ENCODE assay signal across 19 cellular contexts in the genomic region with DNA sequence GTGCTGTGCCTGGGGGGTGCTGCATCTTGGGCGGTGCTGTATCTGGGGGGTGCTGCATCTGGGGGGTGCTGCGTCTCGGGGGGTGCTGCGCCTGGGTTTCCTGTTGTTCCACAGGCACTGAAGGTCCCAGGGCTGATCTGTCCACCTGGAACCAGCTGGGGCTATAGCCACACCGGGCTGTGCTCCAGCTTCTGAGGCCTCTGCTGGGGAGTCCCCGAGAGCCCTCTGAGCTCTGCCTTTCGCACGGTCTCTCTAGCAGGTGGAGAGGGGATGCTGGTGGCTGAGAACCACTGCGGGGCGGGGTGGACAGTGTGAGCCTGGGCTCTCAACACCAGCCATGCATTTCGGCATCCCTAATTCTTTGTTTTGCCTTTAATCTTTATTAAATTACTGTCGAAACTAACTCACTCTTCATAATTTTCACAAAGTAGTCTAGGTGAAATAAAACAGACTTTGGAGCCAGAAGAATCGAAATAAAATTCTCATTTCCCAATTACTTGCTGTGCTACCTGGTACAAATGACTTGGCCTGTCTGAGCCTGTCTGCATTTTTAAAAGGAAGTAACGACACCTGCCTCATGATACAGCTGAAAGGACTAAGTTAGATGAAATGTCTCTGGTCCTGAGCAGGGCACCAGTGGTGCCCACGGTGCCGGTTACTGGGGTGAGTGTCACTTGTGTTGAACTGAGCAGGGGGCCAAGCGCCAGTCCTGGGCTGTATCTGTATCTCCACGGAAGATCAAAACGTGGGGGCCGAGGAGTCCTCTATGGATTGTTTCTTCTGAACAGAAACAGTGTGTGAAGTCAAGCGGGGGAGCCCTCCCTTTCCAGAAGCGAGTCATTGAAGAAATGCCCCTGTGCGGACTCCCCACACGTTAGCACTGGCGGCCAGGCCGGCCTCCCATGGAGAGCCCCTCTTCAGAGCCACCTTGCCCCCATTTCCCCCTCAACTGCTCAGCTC.
DNase-seq lines count a peak whose midpoint lies in the region; ATAC-seq and TF ChIP-seq lines count a peak whose summit lies in the region.
"Had no signal": no experiment of that assay in that cellular context is flagged by ENCODE, and none has a peak within 500 bp of the region (broad histone marks: within the 10 kb centered on the region; RNA-seq: fewer than 3 reads in every experiment).

No MANE protein-coding gene starts in this region.

- no peak overlapping the region for H3K4ac ChIP-seq in neuronal stem cell (ENCODE audit: low read length)

- TF ChIP-seq CTCF in breast epithelium (IDR thresholded peaks at IDR 0.05) (no peak), mammary epithelial cell (conservative IDR thresholded peaks at IDR 0.05 in 1 of 2, IDR thresholded peaks at IDR 0.05 in 1 of 2; ENCODE audit: extremely low read depth in 1 of 2, insufficient read depth in 1 of 2, low read depth in 1 of 2, low read length in 2 of 2) (no peak), left lung (IDR thresholded peaks at IDR 0.05) (no peak), upper lobe of right lung (IDR thresholded peaks at IDR 0.05) (no peak)

- no peak overlapping the region for H3K23ac ChIP-seq in neuronal stem cell (ENCODE audit: low read depth, low read length, poor library complexity)

- no peaks in the 10 kb centered on the region for H3K79me2 ChIP-seq in mammary epithelial cell (ENCODE audit: insufficient read depth, low read length)

- WGBS in mammary epithelial cell (ENCODE audit: low coverage, missing lambda C conversion rate): 71% methylated on average over 14 of the region's 26 CpGs
- WGBS in neuronal stem cell (ENCODE audit: extremely low coverage in 2 of 2, insufficient read length in 2 of 2, insufficient replicate concordance in 1 of 2), 2 donors: no CpG with 5 or more reads among the region's 26 CpGs

- no peak overlapping the region for H4K91ac ChIP-seq in neuronal stem cell (ENCODE audit: low read depth, low read length, poor library complexity)

- no peaks in the 10 kb centered on the region for H4K20me1 ChIP-seq in mammary epithelial cell (ENCODE audit: insufficient read depth, low read length)

- DNase-seq in breast epithelium (ENCODE audit: low spot score in 2 of 2): no peak
- DNase-seq in mammary epithelial cell: no peak
- DNase-seq in left lung: peak; percentile 33 to 72
- DNase-seq in neuronal stem cell (ENCODE audit: low spot score): no peak
- peak; percentile 71 for DNase-seq in upper lobe of right lung
- no peak for DNase-seq in caudate nucleus (lab: John Stamatoyannopoulos, UW)
- no peak for DNase-seq in NCI-H226
- DNase-seq in stimulated activated CD4-positive, alpha-beta T cell treated with anti-CD3 and anti-CD28 coated beads, Interleukin-2, amount 100 ng/mL, for 24 hours: no peak
- DNase-seq: DMS153, GOT3, NCI-H1092 treated with DMSO at 0.1 percent for 48 hours, NCI-H1436, NCI-H187, NCI-H446 treated with DMSO at 0.1 percent for 48 hours, NCI-H526, RPMI8226, SIG-M5 had no signal

- in situ Hi-C loops in mammary epithelial cell (cut with MboI; ENCODE audit: low sequenced_read_pairs in 2 of 2): no loop called here

- no peak overlapping the region for H3K4me3 ChIP-seq in breast epithelium
- no peak overlapping the region for H3K4me3 ChIP-seq in mammary epithelial cell (replicated peaks in 1 of 3; ENCODE audit: insufficient read depth in 1 of 3, low read depth in 2 of 3, low read length in 3 of 3)
- no peak overlapping the region for H3K4me3 ChIP-seq in left lung
- no peak overlapping the region for H3K4me3 ChIP-seq in neuronal stem cell (ENCODE audit: low read length in 2 of 2)
- H3K4me3 ChIP-seq in upper lobe of right lung: no peak overlapping the region
- H3K4me3 ChIP-seq: SK-N-MC had no signal

- H2BK120ac ChIP-seq in neuronal stem cell (ENCODE audit: low read depth, low read length): no peak overlapping the region

- BruUV-seq in mammary epithelial cell (replicated peaks; lab: Mats Ljungman, UMichigan): no TSS peak

- no peak for TF ChIP-seq POLR2A in breast epithelium (IDR thresholded peaks at IDR 0.05)

- no peak overlapping the region for H3K18ac ChIP-seq in neuronal stem cell (ENCODE audit: low read length)

- H3K36me3 ChIP-seq in breast epithelium: no peaks in the 10 kb centered on the region
- no peaks in the 10 kb centered on the region for H3K36me3 ChIP-seq in mammary epithelial cell (ENCODE audit: insufficient read depth, low read length)
- no peaks in the 10 kb centered on the region for H3K36me3 ChIP-seq in left lung
- H3K36me3 ChIP-seq in neuronal stem cell (replicated peaks in 1 of 2; ENCODE audit: control insufficient read depth in 2 of 2, insufficient read depth in 2 of 2, low read length in 2 of 2): no peaks in the 10 kb centered on the region
- no peaks in the 10 kb centered on the region for H3K36me3 ChIP-seq in upper lobe of right lung

- CTCF ChIA-PET in mammary epithelial cell (lab: Charles Lee; ENCODE audit: low non-redundant PET): no interaction called here

- ATAC-seq in left lung: peak; percentile 41
- ATAC-seq in upper lobe of right lung: peak; percentile 4
- ATAC-seq: HCT116 had no signal

- no peak overlapping the region for H3K14ac ChIP-seq in neuronal stem cell (ENCODE audit: low read length)

- H3K9me3 ChIP-seq in breast epithelium: no peaks in the 10 kb centered on the region
- no peaks in the 10 kb centered on the region for H3K9me3 ChIP-seq in mammary epithelial cell (replicated peaks; ENCODE audit: insufficient read depth, low read length)
- no peaks in the 10 kb centered on the region for H3K9me3 ChIP-seq in left lung
- no peaks in the 10 kb centered on the region for H3K9me3 ChIP-seq in neuronal stem cell (replicated peaks in 1 of 2; ENCODE audit: control insufficient read depth in 2 of 2, insufficient read depth in 1 of 2, low read depth in 1 of 2, low read length in 2 of 2)
- H3K9me3 ChIP-seq in upper lobe of right lung: no peaks in the 10 kb centered on the region

- H3K4me1 ChIP-seq in breast epithelium (no peaks in the 10 kb centered on the region), mammary epithelial cell (ENCODE audit: insufficient read depth, low read length) (no peaks in the 10 kb centered on the region), left lung (peaks cover 0 to 5% of the 10 kb centered on the region in 2 donors), neuronal stem cell (ENCODE audit: control insufficient read depth in 2 of 2, insufficient read depth in 1 of 2, low read depth in 1 of 2, low read length in 2 of 2) (peaks cover 0 to 3% of the 10 kb centered on the region in 2 donors), upper lobe of right lung (no peaks in the 10 kb centered on the region)

- no peak overlapping the region for H4K8ac ChIP-seq in neuronal stem cell (ENCODE audit: low read depth, low read length)

- H2AFZ ChIP-seq in mammary epithelial cell (ENCODE audit: low read depth, low read length) (no peak overlapping the region), neuronal stem cell (ENCODE audit: low read length) (no peak overlapping the region)

- H3K27ac ChIP-seq in breast epithelium: peak overlapping the region; percentile 71 to 79
- H3K27ac ChIP-seq in mammary epithelial cell (ENCODE audit: insufficient read depth, low read depth, low read length): no peak overlapping the region
- peak overlapping the region; percentile 62 to 67 for H3K27ac ChIP-seq in left lung
- no peak overlapping the region for H3K27ac ChIP-seq in neuronal stem cell (replicated peaks; ENCODE audit: low read length)
- H3K27ac ChIP-seq in upper lobe of right lung: peak overlapping the region; percentile 84
- no peak overlapping the region for H3K27ac ChIP-seq in caudate nucleus (ENCODE audit: low read depth, low read length)
- H3K27ac ChIP-seq: SK-N-MC had no signal

- H3K79me1 ChIP-seq in neuronal stem cell (ENCODE audit: low read depth, low read length): no peaks in the 10 kb centered on the region

- dilution Hi-C loops in mammary epithelial cell (cut with HindIII; ENCODE audit: low sequenced_read_pairs): loop anchor here (5.0 kb wide), 1 partner anchor 64 kb away; no protein-coding TSS in a partner anchor

- intact Hi-C loops in breast epithelium (cut with DNase I; ENCODE audit: low total_unique reads) (no loop called here), mammary epithelial cell (cut with micrococcal nuclease) (no loop called here), left lung (cut with DNase I) (no loop called here), upper lobe of right lung (cut with DNase I) (no loop called here)

- H3K4me2 ChIP-seq in mammary epithelial cell (ENCODE audit: insufficient read depth, low read depth, low read length) (no peak overlapping the region), neuronal stem cell (ENCODE audit: insufficient read depth, low read length, poor library complexity, severe bottlenecking) (no peak overlapping the region)

- no peak overlapping the region for H2BK5ac ChIP-seq in neuronal stem cell (ENCODE audit: low read length)

- no peak overlapping the region for H2BK12ac ChIP-seq in neuronal stem cell (ENCODE audit: low read length)

- H3K9ac ChIP-seq in mammary epithelial cell (ENCODE audit: insufficient read depth, low read length): no peak overlapping the region
- H3K9ac ChIP-seq in neuronal stem cell (ENCODE audit: low read depth, low read length, poor library complexity): no peak overlapping the region

- H2AK5ac ChIP-seq in neuronal stem cell (ENCODE audit: low read depth, low read length): peak overlapping the region; percentile 31

- no peaks in the 10 kb centered on the region for H3K27me3 ChIP-seq in breast epithelium
- H3K27me3 ChIP-seq in mammary epithelial cell (ENCODE audit: insufficient read depth, low read length): no peaks in the 10 kb centered on the region
- no peaks in the 10 kb centered on the region for H3K27me3 ChIP-seq in left lung
- H3K27me3 ChIP-seq in neuronal stem cell (ENCODE audit: control insufficient read depth in 3 of 3, insufficient read depth in 3 of 3, low read depth in 1 of 3, low read length in 3 of 3): peaks cover 0 to 5% (median 0%) of the 10 kb centered on the region in 3 experiments
- no peaks in the 10 kb centered on the region for H3K27me3 ChIP-seq in upper lobe of right lung

- no peak overlapping the region for H2BK15ac ChIP-seq in neuronal stem cell (ENCODE audit: low read length)

Comparison
In these comparisons a context has a peak if more than half of its experiments do, and no peak if none do; other contexts are left out.
1. H3K27ac ChIP-seq: peak in breast epithelium (2 of 2), left lung (2 of 2) and upper lobe of right lung (single experiment); none in mammary epithelial cell (single experiment), neuronal stem cell (single experiment) and caudate nucleus (single experiment).
2. DNase-seq: peak in left lung (2 of 2) and upper lobe of right lung (single experiment); none in breast epithelium (0 of 2), mammary epithelial cell (single experiment), neuronal stem cell (single experiment), caudate nucleus (0 of 61), NCI-H226 (single experiment) and stimulated activated CD4-positive, alpha-beta T cell treated with anti-CD3 and anti-CD28 coated beads, Interleukin-2, amount 100 ng/mL, for 24 hours (0 of 2).